ENCODE assay signal across 8 cellular contexts in the genomic region with DNA sequence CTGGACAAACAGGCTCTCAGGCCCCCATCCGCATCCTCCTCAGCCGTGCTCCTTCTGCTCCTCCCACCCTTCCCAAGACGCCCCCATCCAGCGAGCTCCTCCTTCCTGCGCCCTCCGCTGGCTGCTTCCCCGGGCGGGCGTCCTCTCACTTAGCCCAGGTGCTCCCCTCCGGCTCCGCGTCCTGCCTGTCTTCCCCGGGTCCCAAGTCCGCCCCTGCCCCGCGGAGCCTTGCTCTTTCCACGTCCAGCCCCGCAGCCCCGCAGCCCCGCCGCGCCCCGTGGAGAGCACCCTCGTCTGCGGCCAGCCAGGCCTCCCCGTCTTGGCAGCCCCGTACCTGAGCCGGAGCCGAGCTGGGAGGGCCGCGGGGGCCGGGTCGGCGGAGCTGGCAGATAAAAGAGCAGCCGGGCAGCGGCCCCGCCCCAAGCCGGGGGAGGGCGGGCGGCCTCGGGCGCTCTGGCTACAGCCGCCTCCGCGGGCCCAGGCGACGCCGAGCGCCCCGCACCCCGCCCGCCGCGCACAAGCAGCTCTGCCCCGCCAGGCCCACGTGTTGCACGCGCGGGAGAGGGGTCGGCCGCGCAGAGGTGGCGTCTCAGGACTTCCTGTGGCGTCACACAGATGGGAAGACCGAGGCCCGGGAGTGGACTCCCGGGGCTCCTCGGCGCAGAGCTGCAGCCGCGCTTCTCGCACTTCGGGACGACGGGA. TPM values are rescaled to one million over a fixed set of nuclear protein-coding genes. Genes with fewer than 3 reads are reported as not detected.
DNase-seq lines count a peak whose midpoint lies in the region; ATAC-seq and TF ChIP-seq lines count a peak whose summit lies in the region.

A gene with protein sequence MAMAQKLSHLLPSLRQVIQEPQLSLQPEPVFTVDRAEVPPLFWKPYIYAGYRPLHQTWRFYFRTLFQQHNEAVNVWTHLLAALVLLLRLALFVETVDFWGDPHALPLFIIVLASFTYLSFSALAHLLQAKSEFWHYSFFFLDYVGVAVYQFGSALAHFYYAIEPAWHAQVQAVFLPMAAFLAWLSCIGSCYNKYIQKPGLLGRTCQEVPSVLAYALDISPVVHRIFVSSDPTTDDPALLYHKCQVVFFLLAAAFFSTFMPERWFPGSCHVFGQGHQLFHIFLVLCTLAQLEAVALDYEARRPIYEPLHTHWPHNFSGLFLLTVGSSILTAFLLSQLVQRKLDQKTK (minus strand): TSS at position 555 of the 702 bp plus-strand sequence. CDS start 11,869 bp downstream, outside the sequence.

- H3K4me3 ChIP-seq in neural cell (ENCODE audit: low read length), result peak within 1 kb of the TSS; percentile 64

- H4K20me1 ChIP-seq in neural cell (ENCODE audit: insufficient read depth), result no peaks in the 10 kb centered on the region

- peaks cover 17% of the 10 kb centered on the region for H3K4me1 ChIP-seq in foreskin keratinocyte

- H3K27ac ChIP-seq in foreskin keratinocyte (peak within 1 kb of the TSS; percentile 19), neural cell (ENCODE audit: low read length) (no peak within 1 kb of the TSS)

- H3K9me2 ChIP-seq in neural cell (ENCODE audit: insufficient read depth, low read length), result no peaks in the 10 kb centered on the region

- H3K79me2 ChIP-seq in neural cell (replicated peaks; ENCODE audit: insufficient read depth, low read length), result no peaks in the 10 kb centered on the region

- DNase-seq in RPMI7951 (ENCODE audit: low read depth), result peak; percentile 79
- peak; percentile 25 for DNase-seq in activated gamma-delta T cell treated with anti-CD3 and anti-CD28 coated beads, Interleukin-2, amount 50 U/mL, for 16 hours (ENCODE audit: low read depth)
- DNase-seq in foreskin keratinocyte, result peak in 1 of 2 donors; percentile 46
- DNase-seq in stromal cell of bone marrow (ENCODE audit: low read depth), result peak; percentile 54

- H3K9ac ChIP-seq in neural cell (ENCODE audit: low read length), result peak within 1 kb of the TSS; percentile 61

- no peak within 1 kb of the TSS for H3K4me2 ChIP-seq in neural cell (ENCODE audit: low read length)

- ATAC-seq in GM18498 (IDR thresholded peaks at IDR 0.05; ENCODE audit: unreplicated experiment) (peak; percentile 66), HG03565 (IDR thresholded peaks at IDR 0.05; ENCODE audit: unreplicated experiment) (peak; percentile 34), foreskin keratinocyte (peak; percentile 47), GM18520 (IDR thresholded peaks at IDR 0.05; ENCODE audit: unreplicated experiment) (no peak)

- peak; percentile 33 for TF ChIP-seq CTCF in foreskin keratinocyte (conservative IDR thresholded peaks at IDR 0.05)
- TF ChIP-seq CTCF in neural cell (IDR thresholded peaks at IDR 0.05; ENCODE audit: poor library complexity, severe bottlenecking), result no peak

- TF ChIP-seq RAD21 in neural cell (conservative IDR thresholded peaks at IDR 0.05), result no peak

- H3K27me3 ChIP-seq in foreskin keratinocyte (no peaks in the 10 kb centered on the region), neural cell (ENCODE audit: insufficient read depth, low read depth, low read length) (peaks cover 21% of the 10 kb centered on the region)

- H3K9me3 ChIP-seq in neural cell (ENCODE audit: low read length), result no peaks in the 10 kb centered on the region

- H3K36me3 ChIP-seq in neural cell (ENCODE audit: insufficient read depth, low read length), result no peaks in the 10 kb centered on the region

- no peak within 1 kb of the TSS for H2AFZ ChIP-seq in neural cell (ENCODE audit: low read depth, low read length)

- H3F3A ChIP-seq in neural cell (ENCODE audit: insufficient read depth, low read length, poor library complexity, severe bottlenecking), result no peaks in the 10 kb centered on the region

- peak; percentile 19 for TF ChIP-seq EP300 in neural cell (conservative IDR thresholded peaks at IDR 0.05; ENCODE audit: poor library complexity, severe bottlenecking)

TF ChIP-seq in neural cell, 6 proteins besides CTCF, POLR2A, EP300 and RAD21:
- TF ChIP-seq MXI1 (conservative IDR thresholded peaks at IDR 0.05; ENCODE audit: poor library complexity, severe bottlenecking) (peak; percentile 46), POLR2AphosphoS5 (IDR thresholded peaks at IDR 0.05) (no peak), TAF1 (IDR thresholded peaks at IDR 0.05; ENCODE audit: low read depth) (peak; percentile 24), SMC3 (conservative IDR thresholded peaks at IDR 0.05; ENCODE audit: poor library complexity) (peak; percentile 11), EZH2 (IDR thresholded peaks at IDR 0.05; ENCODE audit: borderline replicate concordance, insufficient read depth, low read length, poor library complexity, severe bottlenecking) (no peak)
- TF ChIP-seq, protein P1, sequence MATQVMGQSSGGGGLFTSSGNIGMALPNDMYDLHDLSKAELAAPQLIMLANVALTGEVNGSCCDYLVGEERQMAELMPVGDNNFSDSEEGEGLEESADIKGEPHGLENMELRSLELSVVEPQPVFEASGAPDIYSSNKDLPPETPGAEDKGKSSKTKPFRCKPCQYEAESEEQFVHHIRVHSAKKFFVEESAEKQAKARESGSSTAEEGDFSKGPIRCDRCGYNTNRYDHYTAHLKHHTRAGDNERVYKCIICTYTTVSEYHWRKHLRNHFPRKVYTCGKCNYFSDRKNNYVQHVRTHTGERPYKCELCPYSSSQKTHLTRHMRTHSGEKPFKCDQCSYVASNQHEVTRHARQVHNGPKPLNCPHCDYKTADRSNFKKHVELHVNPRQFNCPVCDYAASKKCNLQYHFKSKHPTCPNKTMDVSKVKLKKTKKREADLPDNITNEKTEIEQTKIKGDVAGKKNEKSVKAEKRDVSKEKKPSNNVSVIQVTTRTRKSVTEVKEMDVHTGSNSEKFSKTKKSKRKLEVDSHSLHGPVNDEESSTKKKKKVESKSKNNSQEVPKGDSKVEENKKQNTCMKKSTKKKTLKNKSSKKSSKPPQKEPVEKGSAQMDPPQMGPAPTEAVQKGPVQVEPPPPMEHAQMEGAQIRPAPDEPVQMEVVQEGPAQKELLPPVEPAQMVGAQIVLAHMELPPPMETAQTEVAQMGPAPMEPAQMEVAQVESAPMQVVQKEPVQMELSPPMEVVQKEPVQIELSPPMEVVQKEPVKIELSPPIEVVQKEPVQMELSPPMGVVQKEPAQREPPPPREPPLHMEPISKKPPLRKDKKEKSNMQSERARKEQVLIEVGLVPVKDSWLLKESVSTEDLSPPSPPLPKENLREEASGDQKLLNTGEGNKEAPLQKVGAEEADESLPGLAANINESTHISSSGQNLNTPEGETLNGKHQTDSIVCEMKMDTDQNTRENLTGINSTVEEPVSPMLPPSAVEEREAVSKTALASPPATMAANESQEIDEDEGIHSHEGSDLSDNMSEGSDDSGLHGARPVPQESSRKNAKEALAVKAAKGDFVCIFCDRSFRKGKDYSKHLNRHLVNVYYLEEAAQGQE (IDR thresholded peaks at IDR 0.05; ENCODE audit: borderline replicate concordance), result no peak

RNA-seq across cellular contexts. Expression of the gene that starts here (rescaled TPM):
- 3.2 and 5.0 TPM in 2 replicates for total RNA-seq in RPMI7951 (2014; rRNA removed; shearing (Covaris generic))
- total RNA-seq in foreskin keratinocyte, result 13.9 and 14.6 TPM in 2 replicates
- polyA plus RNA-seq in foreskin keratinocyte (12.1 and 12.2 TPM in 2 replicates), neural cell (2.9 and 4.1 TPM in 2 replicates)
- 4.6 and 4.9 TPM in 2 replicates for polyA minus RNA-seq in neural cell
